ENCODE assay signal across 22 cellular contexts in genomic region chr16:81910366-81910885, GRCh38.
A peak's percentile ranks its signal among the peaks of the same experiment; 100 is the strongest.
DNase-seq lines count a peak whose midpoint lies in the region; ATAC-seq, FAIRE-seq and TF ChIP-seq lines count a peak whose summit lies in the region.
"Had no signal": no experiment of that assay in that cellular context is flagged by ENCODE, and none has a peak within 500 bp of the region (broad histone marks: within the 10 kb centered on the region; RNA-seq: fewer than 3 reads in every experiment).

No MANE protein-coding gene starts in this region.

- no peak overlapping the region for H3K4me3 ChIP-seq in HepG2 (replicated peaks in 1 of 3; ENCODE audit: insufficient read depth in 1 of 3, low read depth in 2 of 3, low read length in 3 of 3)
- no peak overlapping the region for H3K4me3 ChIP-seq in right lobe of liver
- H3K4me3 ChIP-seq in sigmoid colon, result no peak overlapping the region

- H3K9me3 ChIP-seq in HepG2 (ENCODE audit: low read length) (no peaks in the 10 kb centered on the region), right lobe of liver (no peaks in the 10 kb centered on the region), sigmoid colon (no peaks in the 10 kb centered on the region)

- H3K36me3 Mint-ChIP-seq in IgD-negative memory B cell (peaks cover 5% of the 10 kb centered on the region), naive B cell (peaks cover 16 to 27% of the 10 kb centered on the region in 2 donors)
- H3K36me3 Mint-ChIP-seq: CD4-positive, alpha-beta memory T cell had no signal

- H3K4me1 Mint-ChIP-seq in IgD-negative memory B cell, result peaks cover 0 to 2% (median 0%) of the 10 kb centered on the region in 3 donors
- H3K4me1 Mint-ChIP-seq in naive B cell, result peaks cover 5 to 10% (median 10%) of the 10 kb centered on the region in 3 donors
- H3K4me1 Mint-ChIP-seq: B cell; CD4-positive, alpha-beta memory T cell had no signal

- H3K27me3 ChIP-seq in HepG2 (ENCODE audit: control insufficient read depth in 1 of 2, insufficient read depth in 2 of 2, low read length in 2 of 2), result peaks cover 2 to 26% of the 10 kb centered on the region in 2 experiments; a peak in 3 of 5 replicates
- H3K27me3 ChIP-seq in right lobe of liver, result no peaks in the 10 kb centered on the region
- H3K27me3 ChIP-seq in sigmoid colon, result no peaks in the 10 kb centered on the region

- no peaks in the 10 kb centered on the region for H3K9me3 Mint-ChIP-seq in IgD-negative memory B cell
- H3K9me3 Mint-ChIP-seq in naive B cell, result no peaks in the 10 kb centered on the region
- H3K9me3 Mint-ChIP-seq: CD4-positive, alpha-beta memory T cell had no signal

- TF ChIP-seq EP300 in HepG2 (IDR thresholded peaks at IDR 0.05; ENCODE audit: low read depth in 2 of 2, low read length in 2 of 2) (no peak), HepG2 (CRISPR knock-in tag; IDR thresholded peaks at IDR 0.05; ENCODE audit: borderline replicate concordance) (no peak), sigmoid colon (IDR thresholded peaks at IDR 0.05) (no peak)

- H3K27me3 Mint-ChIP-seq in IgD-negative memory B cell (no peaks in the 10 kb centered on the region), naive B cell (no peaks in the 10 kb centered on the region)
- H3K27me3 Mint-ChIP-seq: B cell; CD4-positive, alpha-beta memory T cell had no signal

- no peak for TF ChIP-seq POLR2A in HepG2 (IDR thresholded peaks at IDR 0.05; ENCODE audit: insufficient read depth in 1 of 2, low read depth in 2 of 2, low read length in 2 of 2)
- no peak for TF ChIP-seq POLR2A in right lobe of liver (IDR thresholded peaks at IDR 0.05)
- TF ChIP-seq POLR2A in sigmoid colon (IDR thresholded peaks at IDR 0.05), result no peak

- no TSS peak for BruUV-seq in HepG2 (replicated peaks; lab: Mats Ljungman, UMichigan)

- H3K27ac Mint-ChIP-seq in IgD-negative memory B cell (peak overlapping the region in 2 of 3 donors; percentile 53 to 74), naive B cell (peak overlapping the region in 4 of 6 donors; percentile 51 to 87 (median 69))
- H3K27ac Mint-ChIP-seq: B cell; CD4-positive, alpha-beta memory T cell; HFFc6 had no signal

- CTCF ChIA-PET in HepG2 (lab: Yijun Ruan, JAX; ENCODE audit: low intra/inter-chr PET ratio, low total read pairs), result no interaction called here

- DNase-seq in HepG2 (ENCODE audit: low spot score) (no peak), right lobe of liver (no peak), naive B cell (no peak), sigmoid colon (peak; percentile 51), Right ventricle myocardium inferior (ENCODE audit: missing footprints) (no peak), caudate nucleus (lab: John Stamatoyannopoulos, UW) (no peak)
- DNase-seq: C1 segment of cervical spinal cord; CD4-positive, alpha-beta memory T cell; COR-L47; DMS153; DMS79 treated with DMSO at 0.1 percent for 48 hours; EL; GOT3; HCEC 1CT; HFFc6; Karpas-422 had no signal

- no peaks in the 10 kb centered on the region for H3K4me1 ChIP-seq in HepG2 (ENCODE audit: insufficient read depth, low read length)
- no peaks in the 10 kb centered on the region for H3K4me1 ChIP-seq in right lobe of liver
- no peaks in the 10 kb centered on the region for H3K4me1 ChIP-seq in sigmoid colon

- H3K4me2 ChIP-seq in HepG2 (ENCODE audit: low read depth, low read length), result no peak overlapping the region

- POLR2A ChIA-PET in HepG2 (lab: Yijun Ruan, JAX), result no interaction called here

- H3K4me3 Mint-ChIP-seq in IgD-negative memory B cell (no peak overlapping the region), naive B cell (peak overlapping the region in 1 of 8 donors; percentile 40)
- H3K4me3 Mint-ChIP-seq: B cell; CD4-positive, alpha-beta memory T cell; HFFc6 had no signal

- no peak overlapping the region for H3K27ac ChIP-seq in HepG2 (ENCODE audit: extremely low read length, insufficient read depth, low read length)
- H3K27ac ChIP-seq in right lobe of liver, result no peak overlapping the region
- no peak overlapping the region for H3K27ac ChIP-seq in sigmoid colon
- H3K27ac ChIP-seq in caudate nucleus (ENCODE audit: low read depth, low read length), result no peak overlapping the region

- no peak overlapping the region for H2AFZ ChIP-seq in HepG2 (ENCODE audit: low read length)

- ATAC-seq in HepG2 (no peak), right lobe of liver (no peak), naive B cell (ENCODE audit: low read depth in 2 of 2) (no peak), Right ventricle myocardium inferior (no peak), GM21737 (IDR thresholded peaks at IDR 0.05; ENCODE audit: unreplicated experiment) (no peak)

- intact Hi-C loops in HepG2 (cut with micrococcal nuclease; ENCODE audit: unreplicated experiment), result no loop called here
- intact Hi-C loops in right lobe of liver (cut with DNase I), result no loop called here
- intact Hi-C loops in sigmoid colon (cut with DNase I), result no loop called here
- intact Hi-C loops in Right ventricle myocardium inferior (cut with DNase I), result no loop called here

- TF ChIP-seq CTCF in HepG2 (CRISPR knock-in tag; IDR thresholded peaks at IDR 0.05), result no peak
- TF ChIP-seq CTCF in right lobe of liver (IDR thresholded peaks at IDR 0.05), result no peak
- TF ChIP-seq CTCF in sigmoid colon (IDR thresholded peaks at IDR 0.05), result no peak

- H3K36me3 ChIP-seq in HepG2 (replicated peaks in 1 of 2; ENCODE audit: control insufficient read depth in 1 of 2, insufficient read depth in 2 of 2, low read length in 2 of 2) (no peaks in the 10 kb centered on the region), right lobe of liver (peaks cover 0 to 8% (median 0%) of the 10 kb centered on the region in 4 donors), sigmoid colon (no peaks in the 10 kb centered on the region)

- FAIRE-seq in HepG2 (lab: Jason Lieb, UNC), result no peak
- FAIRE-seq: D721Med, G401.6, GM18507 had no signal

- H4K20me1 ChIP-seq in HepG2 (ENCODE audit: insufficient read depth, low read length), result no peaks in the 10 kb centered on the region

- in situ Hi-C loops in HepG2 (cut with HindIII; ENCODE audit: extremely low pct_ligation_motif_present, low pct_unique_long_range_greater_than_20kb), result no loop called here

- no peaks in the 10 kb centered on the region for H3K79me2 ChIP-seq in HepG2 (ENCODE audit: insufficient read depth, low read length)

- no peak overlapping the region for H3K9ac ChIP-seq in HepG2 (ENCODE audit: insufficient read depth, low read depth, low read length)

- WGBS in HepG2 (ENCODE audit: low lambda C conversion rate), result 68% methylated on average over 26 of the region's 28 CpGs
- 100% methylated on average over 3 of the region's 28 CpGs for WGBS in right lobe of liver (ENCODE audit: insufficient coverage, low coverage, low lambda C conversion rate, missing lambda C conversion rate)
- WGBS in sigmoid colon, 2 donors, result 93 to 97% methylated on average over 28 of the region's 28 CpGs

- no peak for TF ChIP-seq RAD21 in HepG2 (CRISPR knock-in tag; IDR thresholded peaks at IDR 0.05)

TF ChIP-seq in HepG2, 621 proteins besides CTCF, POLR2A, EP300 and RAD21:
- TF ChIP-seq MAFK (conservative IDR thresholded peaks at IDR 0.05 in 1 of 2, IDR thresholded peaks at IDR 0.05 in 1 of 2; ENCODE audit: low read length in 2 of 2), result peak; percentile 14 to 27; a peak in 2 of 4 replicates
- no peak for TF ChIP-seq TMF1 (CRISPR knock-in tag; IDR thresholded peaks at IDR 0.05; ENCODE audit: low read depth)
- no peak for TF ChIP-seq FOXK1 (CRISPR knock-in tag; IDR thresholded peaks at IDR 0.05; ENCODE audit: borderline replicate concordance, low read depth)
- no peak for TF ChIP-seq NR3C1 (CRISPR knock-in tag; IDR thresholded peaks at IDR 0.05)
